8 cellular contexts compared by ENCODE assay signal in genomic region chr15:50764331-50765201, GRCh38. TPM values are rescaled to one million over a fixed set of nuclear protein-coding genes. Genes with fewer than 3 reads are reported as not detected.
DNase-seq lines count a peak whose midpoint lies in the region; ATAC-seq and TF ChIP-seq lines count a peak whose summit lies in the region.

No MANE protein-coding gene starts in this region.

- peaks cover 49% of the 10 kb centered on the region for H3K4me1 Mint-ChIP-seq in CD8-positive, alpha-beta T cell (ENCODE audit: low read depth)
- peaks cover 54% of the 10 kb centered on the region for H3K4me1 Mint-ChIP-seq in stimulated activated effector memory CD8-positive, alpha-beta T cell treated with anti-CD3 and anti-CD28 coated beads, Interleukin-12 subunit alpha, Interleukin-12 subunit beta, amount 100 ng/mL, for 72 hours

- POLR2A ChIA-PET in CD8-positive, alpha-beta T cell (lab: Charles Lee) = interaction anchor here (1.5 to 1.6 kb wide), 2 partner anchors 10 to 1144 kb away, joined by 3 to 4 read pairs; partner anchors contain the start of genes DTWD1 and FAM227B

- peak overlapping the region; percentile 63 for H3K27ac ChIP-seq in CD8-positive, alpha-beta T cell (ENCODE audit: low read depth, low read length)
- peak overlapping the region; percentile 77 for H3K27ac ChIP-seq in brain microvascular endothelial cell

- H3K27me3 Mint-ChIP-seq in CD8-positive, alpha-beta T cell (ENCODE audit: low read depth) = no peaks in the 10 kb centered on the region

- peak overlapping the region; percentile 77 for H3K4me3 ChIP-seq in CD8-positive, alpha-beta T cell (ENCODE audit: low read depth, low read length)
- H3K4me3 ChIP-seq in brain microvascular endothelial cell (ENCODE audit: low read depth, low read length) = peak overlapping the region; percentile 75

- no peaks in the 10 kb centered on the region for H3K27me3 ChIP-seq in CD8-positive, alpha-beta T cell (ENCODE audit: insufficient read depth, low read length)
- H3K27me3 ChIP-seq in brain microvascular endothelial cell (replicated peaks) = no peaks in the 10 kb centered on the region

- H3K4me1 ChIP-seq in CD8-positive, alpha-beta T cell (ENCODE audit: insufficient read depth, low read length) = peaks cover 20% of the 10 kb centered on the region

- ATAC-seq in CD8-positive, alpha-beta T cell = peak; percentile 14
- ATAC-seq in left colon = peak; percentile 38
- peak; percentile 50 for ATAC-seq in stimulated activated effector memory CD8-positive, alpha-beta T cell treated with anti-CD3 and anti-CD28 coated beads, Interleukin-12 subunit alpha, Interleukin-12 subunit beta, amount 100 ng/mL, for 72 hours
- no peak for ATAC-seq in HG03135 (IDR thresholded peaks at IDR 0.05; ENCODE audit: unreplicated experiment)

- H3K36me3 Mint-ChIP-seq in CD8-positive, alpha-beta T cell = peaks cover 10% of the 10 kb centered on the region
- H3K36me3 Mint-ChIP-seq in stimulated activated effector memory CD8-positive, alpha-beta T cell treated with anti-CD3 and anti-CD28 coated beads, Interleukin-12 subunit alpha, Interleukin-12 subunit beta, amount 100 ng/mL, for 72 hours = peaks cover 36% of the 10 kb centered on the region

- no peak for TF ChIP-seq CTCF in CD8-positive, alpha-beta T cell (IDR thresholded peaks at IDR 0.05)
- TF ChIP-seq CTCF in brain microvascular endothelial cell (IDR thresholded peaks at IDR 0.05; ENCODE audit: low read depth, low read length, missing control alignments) = no peak

- in situ Hi-C loops in brain microvascular endothelial cell (cut with HindIII; ENCODE audit: low pct_ligation_motif_present, low sequenced_read_pairs) = no loop called here

- CTCF ChIA-PET in CD8-positive, alpha-beta T cell (lab: Charles Lee) = interaction anchor here (0.9 to 1.1 kb wide), 2 partner anchors 140 to 143 kb away, joined by 3 read pairs; no protein-coding TSS in a partner anchor

- intact Hi-C loops in CD8-positive, alpha-beta T cell (cut with DNase I, micrococcal nuclease) = loop anchor here (1.0 to 10.0 kb wide), 9 partner anchors 10 to 1720 kb away; partner anchors contain the start of genes TRPM7 (in 2 of the 2), AP4E1 (in 1 of the 2), GABPB1 (in 1 of the 2) and SECISBP2L (in 1 of the 2)
- intact Hi-C loops in left colon (cut with DNase I, micrococcal nuclease) = loop anchor here in 1 of 2 donors (10.0 kb wide), 1 partner anchor 110 kb away; no protein-coding TSS in a partner anchor

- peak overlapping the region; percentile 90 for H3K4me3 Mint-ChIP-seq in CD8-positive, alpha-beta T cell
- H3K4me3 Mint-ChIP-seq in stimulated activated effector memory CD8-positive, alpha-beta T cell treated with anti-CD3 and anti-CD28 coated beads, Interleukin-12 subunit alpha, Interleukin-12 subunit beta, amount 100 ng/mL, for 72 hours = peak overlapping the region; percentile 78

- no peaks in the 10 kb centered on the region for H3K36me3 ChIP-seq in CD8-positive, alpha-beta T cell (ENCODE audit: insufficient read depth, low read length)
- no peaks in the 10 kb centered on the region for H3K36me3 ChIP-seq in brain microvascular endothelial cell (replicated peaks)

- peak overlapping the region; percentile 88 for H3K27ac Mint-ChIP-seq in CD8-positive, alpha-beta T cell
- peak overlapping the region; percentile 82 for H3K27ac Mint-ChIP-seq in stimulated activated effector memory CD8-positive, alpha-beta T cell treated with anti-CD3 and anti-CD28 coated beads, Interleukin-12 subunit alpha, Interleukin-12 subunit beta, amount 100 ng/mL, for 72 hours

- no peaks in the 10 kb centered on the region for H3K9me3 Mint-ChIP-seq in CD8-positive, alpha-beta T cell
- H3K9me3 Mint-ChIP-seq in stimulated activated effector memory CD8-positive, alpha-beta T cell treated with anti-CD3 and anti-CD28 coated beads, Interleukin-12 subunit alpha, Interleukin-12 subunit beta, amount 100 ng/mL, for 72 hours = no peaks in the 10 kb centered on the region

- H3K9me3 ChIP-seq in CD8-positive, alpha-beta T cell (ENCODE audit: low read length) = no peaks in the 10 kb centered on the region

- DNase-seq in CD8-positive, alpha-beta T cell = no peak
- DNase-seq in GM19240 (ENCODE audit: insufficient read length, low spot score) (peak; percentile 14), NOMO-1 treated with DMSO at 0.1 percent for 48 hours (lab: John Stamatoyannopoulos, UW; ENCODE audit: unreplicated experiment) (peak; percentile 24), brain microvascular endothelial cell (no peak), left colon (no peak), middle frontal gyrus (ENCODE audit: extremely low spot score, low spot score) (no peak)
- peak in 1 of 2 donors; percentile 54 for DNase-seq in stimulated activated effector memory CD8-positive, alpha-beta T cell treated with anti-CD3 and anti-CD28 coated beads, Interleukin-12 subunit alpha, Interleukin-12 subunit beta, amount 100 ng/mL, for 72 hours (ENCODE audit: low spot score in 2 of 2)

RNA-seq across cellular contexts. Expression of gene SPPL2A, which starts 0.9 kb away (rescaled TPM):
- 10 to 100 TPM; 33.4 to 36.8 TPM for total RNA-seq in CD8-positive, alpha-beta T cell
- total RNA-seq in left colon = 100 to 1,000 TPM; 263 to 348 TPM

Comparison
In these comparisons a context has a peak if more than half of its experiments do, and no peak if none do; other contexts are left out.
1. DNase-seq: peak in GM19240 (single experiment) and NOMO-1 treated with DMSO at 0.1 percent for 48 hours (single experiment); none in CD8-positive, alpha-beta T cell (0 of 7), brain microvascular endothelial cell (single experiment), left colon (0 of 2) and middle frontal gyrus (single experiment).
2. RNA of gene SPPL2A, which starts 0.9 kb away (total RNA-seq): 263 to 348 TPM in left colon; 33.4 to 36.8 TPM in CD8-positive, alpha-beta T cell; every median in the first group is over 4 times any median in the second.